Comparison of ENCODE assay signal across 1 cellular context in genomic region chr10:77580500-77580899, GRCh38.
A peak's percentile ranks its signal among the peaks of the same experiment; 100 is the strongest.
TF ChIP-seq lines count a peak whose summit lies in the region.

No MANE protein-coding gene starts in this region.

TF ChIP-seq in liver, 16 proteins besides CTCF, POLR2A, EP300 and RAD21 (continued from another document):
- TF ChIP-seq MAX (IDR thresholded peaks at IDR 0.05) (peak; percentile 97), GABPA (IDR thresholded peaks at IDR 0.05 in 1 of 2, conservative IDR thresholded peaks at IDR 0.05 in 1 of 2) (no peak)
